In genomic region chr2:3222636-3223035, GRCh38 we compare ENCODE assay signal across 8 cellular contexts.
A peak's percentile ranks its signal among the peaks of the same experiment; 100 is the strongest.
DNase-seq lines count a peak whose midpoint lies in the region; ATAC-seq and TF ChIP-seq lines count a peak whose summit lies in the region.

No MANE protein-coding gene starts in this region.

- H3K9me3 Mint-ChIP-seq in T-helper 2 cell treated with Interferon-gamma antibody and Interleukin-4, amounts not matched to agents 5 μg/mL and 100 μg/mL, for 36 hours: peaks cover 16% of the 10 kb centered on the region
- peaks cover 57% of the 10 kb centered on the region for H3K9me3 Mint-ChIP-seq in mesothelial cell of epicardium

- in situ Hi-C loops in mammary epithelial cell (cut with MboI; ENCODE audit: low sequenced_read_pairs in 2 of 2): no loop called here

- no peak overlapping the region for H3K9ac ChIP-seq in mammary epithelial cell (ENCODE audit: insufficient read depth, low read length)

- BruUV-seq in mammary epithelial cell (replicated peaks; lab: Mats Ljungman, UMichigan): no TSS peak

- no peak overlapping the region for H3K4me2 ChIP-seq in mammary epithelial cell (ENCODE audit: insufficient read depth, low read depth, low read length)

- peak overlapping the region; percentile 93 for H3K27ac Mint-ChIP-seq in T-helper 2 cell treated with Interferon-gamma antibody and Interleukin-4, amounts not matched to agents 5 μg/mL and 100 μg/mL, for 36 hours
- H3K27ac Mint-ChIP-seq in mesothelial cell of epicardium: no peak overlapping the region

- H3K27me3 Mint-ChIP-seq in T-helper 2 cell treated with Interferon-gamma antibody and Interleukin-4, amounts not matched to agents 5 μg/mL and 100 μg/mL, for 36 hours (ENCODE audit: low read depth): no peaks in the 10 kb centered on the region
- no peaks in the 10 kb centered on the region for H3K27me3 Mint-ChIP-seq in mesothelial cell of epicardium (ENCODE audit: low read depth)

- peaks cover 6% of the 10 kb centered on the region for H3K79me2 ChIP-seq in mammary epithelial cell (ENCODE audit: insufficient read depth, low read length)

- intact Hi-C loops in mammary epithelial cell (cut with micrococcal nuclease) (no loop called here), cardiac septum (cut with DNase I) (no loop called here)

- 87% methylated on average over 9 of the region's 9 CpGs for WGBS in mammary epithelial cell (ENCODE audit: low coverage, missing lambda C conversion rate)

- H3K36me3 ChIP-seq in mammary epithelial cell (ENCODE audit: insufficient read depth, low read length): no peaks in the 10 kb centered on the region

- H3K27ac ChIP-seq in mammary epithelial cell (ENCODE audit: insufficient read depth, low read depth, low read length): no peak overlapping the region

- dilution Hi-C loops in mammary epithelial cell (cut with HindIII; ENCODE audit: low sequenced_read_pairs): no loop called here

- H3K4me3 ChIP-seq in mammary epithelial cell (replicated peaks in 1 of 3; ENCODE audit: insufficient read depth in 1 of 3, low read depth in 2 of 3, low read length in 3 of 3): no peak overlapping the region

- H3K4me1 ChIP-seq in mammary epithelial cell (ENCODE audit: insufficient read depth, low read length): no peaks in the 10 kb centered on the region

- peaks cover 31% of the 10 kb centered on the region for H3K4me1 Mint-ChIP-seq in T-helper 2 cell treated with Interferon-gamma antibody and Interleukin-4, amounts not matched to agents 5 μg/mL and 100 μg/mL, for 36 hours (ENCODE audit: low read depth)
- H3K4me1 Mint-ChIP-seq in mesothelial cell of epicardium: no peaks in the 10 kb centered on the region

- DNase-seq in GM10248 (ENCODE audit: extremely low spot score): peak; percentile 44
- peak; percentile 83 for DNase-seq in T-helper 2 cell treated with Interferon-gamma antibody and Interleukin-4, amounts not matched to agents 5 μg/mL and 100 μg/mL, for 36 hours (ENCODE audit: low spot score)
- DNase-seq in left lobe of liver (ENCODE audit: low spot score): peak; percentile 7
- DNase-seq in mesothelial cell of epicardium (ENCODE audit: low spot score in 2 of 2, unreplicated experiment in 2 of 2): no peak
- no peak for DNase-seq in MV-4-11 (lab: John Stamatoyannopoulos, UW)
- DNase-seq in mammary epithelial cell: no peak
- DNase-seq in cardiac septum (ENCODE audit: low spot score): no peak

- TF ChIP-seq CTCF in GM10248 (IDR thresholded peaks at IDR 0.05; ENCODE audit: control extremely low read depth, extremely low read depth, low read depth, missing control alignments) (no peak), mesothelial cell of epicardium (IDR thresholded peaks at IDR 0.05; ENCODE audit: unreplicated experiment) (no peak), mammary epithelial cell (conservative IDR thresholded peaks at IDR 0.05 in 1 of 2, IDR thresholded peaks at IDR 0.05 in 1 of 2; ENCODE audit: extremely low read depth in 1 of 2, insufficient read depth in 1 of 2, low read depth in 1 of 2, low read length in 2 of 2) (no peak)

- H2AFZ ChIP-seq in mammary epithelial cell (ENCODE audit: low read depth, low read length): no peak overlapping the region

- ATAC-seq in HG02623 (IDR thresholded peaks at IDR 0.05; ENCODE audit: unreplicated experiment) (peak; percentile 27), left lobe of liver (no peak)

- POLR2A ChIA-PET in GM10248 (lab: Yijun Ruan, JAX): interaction anchor here (1.0 kb wide), 1 partner anchor 31 kb away, joined by 5 read pairs; no protein-coding TSS in a partner anchor

- peak overlapping the region; percentile 72 for H3K4me3 Mint-ChIP-seq in T-helper 2 cell treated with Interferon-gamma antibody and Interleukin-4, amounts not matched to agents 5 μg/mL and 100 μg/mL, for 36 hours
- no peak overlapping the region for H3K4me3 Mint-ChIP-seq in mesothelial cell of epicardium

- H3K27me3 ChIP-seq in mammary epithelial cell (ENCODE audit: insufficient read depth, low read length): no peaks in the 10 kb centered on the region

- H3K36me3 Mint-ChIP-seq in T-helper 2 cell treated with Interferon-gamma antibody and Interleukin-4, amounts not matched to agents 5 μg/mL and 100 μg/mL, for 36 hours (ENCODE audit: low read depth): peaks cover 17% of the 10 kb centered on the region
- H3K36me3 Mint-ChIP-seq in mesothelial cell of epicardium: peaks cover 39% of the 10 kb centered on the region

- CTCF ChIA-PET in GM10248 (lab: Yijun Ruan, JAX) (interaction anchor here (1.1 to 1.9 kb wide), 3 partner anchors 19 to 239 kb away, joined by 3 to 5 read pairs (median 4); no protein-coding TSS in a partner anchor), mammary epithelial cell (lab: Charles Lee; ENCODE audit: low non-redundant PET) (no interaction called here)

- H4K20me1 ChIP-seq in mammary epithelial cell (ENCODE audit: insufficient read depth, low read length): no peaks in the 10 kb centered on the region

- H3K9me3 ChIP-seq in mammary epithelial cell (replicated peaks; ENCODE audit: insufficient read depth, low read length): no peaks in the 10 kb centered on the region

Comparison
In these comparisons a context has a peak if more than half of its experiments do, and no peak if none do; other contexts are left out.
1. DNase-seq: peak in GM10248 (single experiment), T-helper 2 cell treated with Interferon-gamma antibody and Interleukin-4, amounts not matched to agents 5 μg/mL and 100 μg/mL, for 36 hours (single experiment) and left lobe of liver (single experiment); none in mesothelial cell of epicardium (0 of 2), MV-4-11 (single experiment), mammary epithelial cell (single experiment) and cardiac septum (single experiment).